ENCODE assay signal across 13 cellular contexts in the genomic region with DNA sequence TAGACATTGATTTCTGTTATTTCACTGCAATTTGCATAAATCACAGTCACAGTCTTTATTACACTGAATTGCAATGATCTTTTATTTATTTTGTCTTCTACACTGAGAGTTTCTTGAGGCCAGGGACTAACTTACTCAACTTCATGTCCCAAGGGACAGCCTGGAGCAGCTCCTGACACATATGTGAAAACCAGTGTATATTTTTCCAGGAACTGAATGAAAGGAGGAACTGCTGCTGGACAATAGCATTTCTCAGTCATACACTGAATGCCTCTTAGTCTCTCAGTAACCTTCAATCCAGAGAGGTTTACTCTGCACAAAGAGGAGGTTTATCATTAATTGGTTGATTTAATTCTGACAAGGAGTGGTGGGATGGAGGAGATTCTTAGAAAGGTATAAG. TPM values are rescaled to one million over a fixed set of nuclear protein-coding genes. Genes with fewer than 3 reads are reported as not detected.
"Had no signal": no experiment of that assay in that cellular context is flagged by ENCODE, and none has a peak within 500 bp of the region (broad histone marks: within the 10 kb centered on the region; RNA-seq: fewer than 3 reads in every experiment).

No MANE protein-coding gene starts in this region.

- H3K27ac ChIP-seq: adrenal gland, foreskin keratinocyte, lower lobe of right lung, sigmoid colon, thyroid gland had no signal

- ATAC-seq: foreskin keratinocyte, lower lobe of right lung had no signal

- H3K36me3 ChIP-seq: adrenal gland, lower lobe of right lung, sigmoid colon, thyroid gland had no signal

- H3K27me3 ChIP-seq: thyroid gland had no signal

- H3K9me3 ChIP-seq: adrenal gland, lower lobe of right lung, sigmoid colon, thyroid gland had no signal

- H3K4me1 ChIP-seq: adrenal gland, foreskin keratinocyte, lower lobe of right lung, sigmoid colon, thyroid gland had no signal

- DNase-seq: activated CD4-positive, alpha-beta T cell treated with anti-CD3 and anti-CD28 coated beads, Interleukin-2, amount 50 U/mL, for 48 hours; activated CD4-positive, CD25-positive, alpha-beta regulatory T cell treated with anti-CD3 and anti-CD28 coated beads, Interleukin-2, amount 50 U/mL, for 72 hours; activated effector memory CD4-positive, alpha-beta T cell treated with Interleukin-2 at 50 U/mL for 16 hours; activated naive CD4-positive, alpha-beta T cell treated with anti-CD3 and anti-CD28 coated beads, Interleukin-2, amount 50 U/mL, for 16 hours; activated T-cell treated with anti-CD3 and anti-CD28 coated beads, Interleukin-2, amount 50 U/mL, for 24 hours; adrenal gland; foreskin keratinocyte; glutamatergic neuron; lower lobe of right lung; sigmoid colon; stimulated activated CD4-positive, alpha-beta T cell treated with anti-CD3 and anti-CD28 coated beads, Interleukin-1b, Interleukin-23, amount 100 ng/mL, for 48 hours; thyroid gland had no signal

- H3K4me3 ChIP-seq: adrenal gland, lower lobe of right lung, thyroid gland had no signal

RNA-seq across cellular contexts. Expression of gene F13A1, which starts 5.9 kb away (rescaled TPM):
- total RNA-seq: foreskin keratinocyte had no signal
- polyA plus RNA-seq: foreskin keratinocyte, neural cell had no signal
